In genomic region chr12:108611884-108612415, GRCh38 we compare ENCODE assay signal across 8 cellular contexts. TPM values are rescaled to one million over a fixed set of nuclear protein-coding genes. Genes with fewer than 3 reads are reported as not detected.
A peak's percentile ranks its signal among the peaks of the same experiment; 100 is the strongest.
DNase-seq lines count a peak whose midpoint lies in the region; ATAC-seq and TF ChIP-seq lines count a peak whose summit lies in the region.

No MANE protein-coding gene starts in this region.

- POLR2A ChIA-PET in AG04450 (lab: Yijun Ruan, JAX): interaction anchor here (1.1 kb wide), 1 partner anchor 51 kb away, joined by 6 read pairs; the partner anchor contains the start of gene SART3
- POLR2A ChIA-PET in naive thymus-derived CD4-positive, alpha-beta T cell (lab: Charles Lee): interaction anchor here (0.6 kb wide), 1 partner anchor 20 kb away, joined by 3 read pairs; no protein-coding TSS in a partner anchor

- H3K27me3 Mint-ChIP-seq in naive thymus-derived CD4-positive, alpha-beta T cell: no peaks in the 10 kb centered on the region

- H3K4me3 ChIP-seq in AG04450 (ENCODE audit: low read depth, low read length) (no peak overlapping the region), cardiac fibroblast (replicated peaks in 1 of 2; ENCODE audit: low read depth in 2 of 2, low read length in 2 of 2) (no peak overlapping the region)
- H3K4me3 ChIP-seq in naive thymus-derived CD4-positive, alpha-beta T cell (ENCODE audit: low read length): no peak overlapping the region

- H3K4me1 Mint-ChIP-seq in naive thymus-derived CD4-positive, alpha-beta T cell: peaks cover 8 to 25% (median 14%) of the 10 kb centered on the region in 7 donors

- CTCF ChIA-PET in AG04450 (lab: Charles Lee): interaction anchor here (1.1 to 11.2 kb wide), 3 partner anchors 41 to 45 kb away, joined by 4 to 508 read pairs (median 6); partner anchors contain the start of genes ISCU and SART3
- CTCF ChIA-PET in naive thymus-derived CD4-positive, alpha-beta T cell (lab: Charles Lee): interaction anchor here (1.1 to 1.3 kb wide), 3 partner anchors 18 to 46 kb away, joined by 3 to 6 read pairs (median 4); no protein-coding TSS in a partner anchor

- intact Hi-C loops in naive thymus-derived CD4-positive, alpha-beta T cell (cut with micrococcal nuclease): loop anchor here (1.0 to 10.0 kb wide), 3 partner anchors 35 to 847 kb away; partner anchors contain the start of gene PRDM4 (in 1 of the 2)

- H3K4me3 Mint-ChIP-seq in naive thymus-derived CD4-positive, alpha-beta T cell: no peak overlapping the region

- H3K36me3 ChIP-seq in naive thymus-derived CD4-positive, alpha-beta T cell (ENCODE audit: control insufficient read depth in 2 of 3, insufficient read depth in 3 of 3, low read length in 3 of 3): no peaks in the 10 kb centered on the region

- H3K4me1 ChIP-seq in naive thymus-derived CD4-positive, alpha-beta T cell (ENCODE audit: control insufficient read depth in 2 of 2, insufficient read depth in 2 of 2, low read length in 2 of 2): peaks cover 6 to 10% of the 10 kb centered on the region in 2 donors

- H3K9me3 Mint-ChIP-seq in naive thymus-derived CD4-positive, alpha-beta T cell: peaks cover 0 to 12% (median 0%) of the 10 kb centered on the region in 11 donors

- ATAC-seq in naive thymus-derived CD4-positive, alpha-beta T cell: peak; percentile 51
- ATAC-seq in HG03139 (IDR thresholded peaks at IDR 0.05; ENCODE audit: unreplicated experiment) (no peak), HG03571 (IDR thresholded peaks at IDR 0.05; ENCODE audit: unreplicated experiment) (no peak)

- H3K36me3 Mint-ChIP-seq in naive thymus-derived CD4-positive, alpha-beta T cell: peaks cover 0 to 24% (median 0%) of the 10 kb centered on the region in 5 donors

- peaks cover 7% of the 10 kb centered on the region for H3K9me3 ChIP-seq in AG04450 (ENCODE audit: control insufficient read depth, insufficient read depth, low read length)
- no peaks in the 10 kb centered on the region for H3K9me3 ChIP-seq in naive thymus-derived CD4-positive, alpha-beta T cell (ENCODE audit: control insufficient read depth in 2 of 3, low read length in 3 of 3)

- H3K27ac ChIP-seq in AG04450 (ENCODE audit: low read depth, low read length): no peak overlapping the region
- no peak overlapping the region for H3K27ac ChIP-seq in naive thymus-derived CD4-positive, alpha-beta T cell (ENCODE audit: low read depth, low read length)

- peak overlapping the region in 3 of 9 donors; percentile 16 to 56 (median 30) for H3K27ac Mint-ChIP-seq in naive thymus-derived CD4-positive, alpha-beta T cell

- no peaks in the 10 kb centered on the region for H3K27me3 ChIP-seq in AG04450 (ENCODE audit: control insufficient read depth, insufficient read depth, low read length)
- no peaks in the 10 kb centered on the region for H3K27me3 ChIP-seq in naive thymus-derived CD4-positive, alpha-beta T cell (ENCODE audit: control insufficient read depth in 2 of 2, insufficient read depth in 2 of 2, low read length in 2 of 2)

- TF ChIP-seq CTCF in AG04450 (IDR thresholded peaks at IDR 0.05; ENCODE audit: low read depth, low read length): peak; percentile 48
- TF ChIP-seq CTCF in GM20000 (IDR thresholded peaks at IDR 0.05; ENCODE audit: extremely low read depth, missing control alignments): peak; percentile 25
- peak; percentile 39 for TF ChIP-seq CTCF in cardiac fibroblast (IDR thresholded peaks at IDR 0.05; ENCODE audit: low read depth, low read length)

- DNase-seq in AG04450 (ENCODE audit: low read depth, low spot score) (no peak), GM20000 (ENCODE audit: low spot score) (no peak), T-helper 1 cell (peak in 4 of 5 donors; percentile 27 to 36 (median 36)), cardiac fibroblast (ENCODE audit: low read depth in 2 of 2) (peak; percentile 64 to 84), occipital lobe (lab: John Stamatoyannopoulos, UW) (no peak)
- peak in 5 of 9 donors; percentile 28 to 48 (median 43) for DNase-seq in naive thymus-derived CD4-positive, alpha-beta T cell

RNA-seq across cellular contexts. Expression of gene TMEM119, which starts 14.1 kb away (rescaled TPM):
- polyA plus RNA-seq in AG04450 (2011; rRNA removed): 60.3 and 67.0 TPM in 2 replicates
- 50.7 and 57.9 TPM in 2 replicates for polyA minus RNA-seq in AG04450 (2011; rRNA and poly(A)+ RNA removed)
- 1 to 10 TPM in 2 of 5 experiments, under 1 TPM in 2, not detected in 1; 0.27 to 1.6 (median 0.81) TPM for total RNA-seq in naive thymus-derived CD4-positive, alpha-beta T cell
- under 1 TPM; 0.13 to 0.59 TPM for polyA plus RNA-seq in naive thymus-derived CD4-positive, alpha-beta T cell
- 2.2 TPM for total RNA-seq in occipital lobe

RNA-seq across cellular contexts. Expression of gene SELPLG, which starts 21.7 kb away (rescaled TPM):
- 6.1 and 9.8 TPM in 2 replicates for polyA plus RNA-seq in AG04450 (2011; rRNA removed)
- 5.1 and 5.7 TPM in 2 replicates for polyA minus RNA-seq in AG04450 (2011; rRNA and poly(A)+ RNA removed)
- 100 to 1,000 TPM in 4 of 5 experiments, 10 to 100 TPM in 1; 54.3 to 217 (median 154) TPM for total RNA-seq in naive thymus-derived CD4-positive, alpha-beta T cell
- 100 to 1,000 TPM; 530 to 831 TPM for polyA plus RNA-seq in naive thymus-derived CD4-positive, alpha-beta T cell
- total RNA-seq in occipital lobe: 2.0 TPM

RNA-seq across cellular contexts. Expression of gene ISCU, which starts 49.6 kb away (rescaled TPM):
- polyA plus RNA-seq in AG04450 (2011; rRNA removed): 164 and 184 TPM in 2 replicates
- 61.7 and 84.1 TPM in 2 replicates for polyA minus RNA-seq in AG04450 (2011; rRNA and poly(A)+ RNA removed)
- 100 to 1,000 TPM in 4 of 5 experiments, 10 to 100 TPM in 1; 51.7 to 212 (median 191) TPM for total RNA-seq in naive thymus-derived CD4-positive, alpha-beta T cell
- polyA plus RNA-seq in naive thymus-derived CD4-positive, alpha-beta T cell: 100 to 1,000 TPM; 325 to 401 TPM
- 36.2 TPM for total RNA-seq in occipital lobe

RNA-seq across cellular contexts. Expression of gene SART3, which starts 51.0 kb away (rescaled TPM):
- polyA plus RNA-seq in AG04450 (2011; rRNA removed): 23.9 and 28.5 TPM in 2 replicates
- polyA minus RNA-seq in AG04450 (2011; rRNA and poly(A)+ RNA removed): 38.6 and 43.4 TPM in 2 replicates
- 10 to 100 TPM; 80.0 to 99.3 (median 87.6) TPM for total RNA-seq in naive thymus-derived CD4-positive, alpha-beta T cell
- 10 to 100 TPM; 34.3 to 49.2 TPM for polyA plus RNA-seq in naive thymus-derived CD4-positive, alpha-beta T cell
- total RNA-seq in occipital lobe: 66.0 TPM

Comparison
In these comparisons a context has a peak if more than half of its experiments do, and no peak if none do; other contexts are left out.
1. DNase-seq: peak in T-helper 1 cell (4 of 5), cardiac fibroblast (2 of 2) and naive thymus-derived CD4-positive, alpha-beta T cell (5 of 9); none in AG04450 (single experiment), GM20000 (single experiment) and occipital lobe (single experiment).
2. RNA of gene SELPLG, which starts 21.7 kb away (total RNA-seq): 54.3 to 217 TPM in naive thymus-derived CD4-positive, alpha-beta T cell; 2.0 TPM in occipital lobe (single experiment); every median in the first group is over 10 times any median in the second.
3. Peak in every context shown above with its lines, with median percentiles within 50 percentile points of each other: CTCF ChIP-seq.